In the genomic region with DNA sequence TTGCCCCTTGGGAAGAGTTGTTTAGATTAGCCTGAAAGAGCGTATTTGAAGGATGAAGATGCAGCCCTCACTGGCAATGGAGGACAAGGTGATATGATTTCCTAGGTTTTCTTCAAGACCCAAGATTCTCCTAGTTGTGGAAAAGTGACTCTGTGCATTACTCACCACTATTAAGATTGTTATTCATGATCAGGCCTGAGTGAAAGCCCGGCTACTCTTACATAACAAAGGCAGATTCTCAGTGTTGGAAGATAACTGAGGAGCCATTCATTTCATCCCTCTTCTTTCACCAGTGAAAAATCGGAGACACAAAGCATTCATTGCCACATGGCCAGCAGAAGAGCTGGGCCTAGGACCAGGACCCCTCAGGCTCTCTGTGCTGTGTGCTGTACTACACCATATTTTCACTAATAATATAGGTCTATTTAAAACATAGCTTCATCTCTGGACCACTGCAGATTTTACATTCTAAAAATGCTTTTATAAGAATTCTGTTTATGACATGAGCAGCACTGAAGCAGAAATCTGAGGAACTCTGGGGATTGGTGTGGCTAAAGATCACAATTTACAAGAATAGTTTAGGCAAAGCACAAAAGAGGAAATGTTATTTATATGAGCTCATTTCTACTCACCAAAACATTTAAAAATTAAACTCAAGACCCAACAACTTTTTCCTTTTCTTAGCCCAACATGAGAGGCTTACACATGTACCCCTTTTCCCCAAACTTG, we compare ENCODE assay signal across 10 cellular contexts.
A peak's percentile ranks its signal among the peaks of the same experiment; 100 is the strongest.
DNase-seq lines count a peak whose midpoint lies in the region; ATAC-seq, FAIRE-seq and TF ChIP-seq lines count a peak whose summit lies in the region.
"Had no signal": no experiment of that assay in that cellular context is flagged by ENCODE, and none has a peak within 500 bp of the region (broad histone marks: within the 10 kb centered on the region; RNA-seq: fewer than 3 reads in every experiment).

No MANE protein-coding gene starts in this region.

- no peaks in the 10 kb centered on the region for H3K27me3 ChIP-seq in HUES48 (ENCODE audit: control insufficient read depth, insufficient read depth, low read length)
- H3K27me3 ChIP-seq in stomach smooth muscle (ENCODE audit: control insufficient read depth in 1 of 2, insufficient read depth in 2 of 2, low read length in 2 of 2) = no peaks in the 10 kb centered on the region
- no peaks in the 10 kb centered on the region for H3K27me3 ChIP-seq in testis

- H3K27ac ChIP-seq in HUES48 (ENCODE audit: low read depth, low read length) (peak overlapping the region; percentile 68), kidney (ENCODE audit: low read depth in 2 of 2, low read length in 2 of 2) (peak overlapping the region; percentile 9 to 55), stomach smooth muscle (ENCODE audit: low read length) (peak overlapping the region; percentile 89), testis (no peak overlapping the region)

- H3K4me1 ChIP-seq in HUES48 (ENCODE audit: control insufficient read depth, insufficient read depth, low read length) (peaks cover 35% of the 10 kb centered on the region), kidney (ENCODE audit: control insufficient read depth in 1 of 2, insufficient read depth in 1 of 2, low read depth in 1 of 2, low read length in 2 of 2) (peaks cover 0 to 2% of the 10 kb centered on the region in 2 donors), stomach smooth muscle (ENCODE audit: control insufficient read depth, insufficient read depth, low read length) (peaks cover 25% of the 10 kb centered on the region), testis (peaks cover 5% of the 10 kb centered on the region)

- DNase-seq in cardiac fibroblast (ENCODE audit: low read depth in 2 of 2) (peak; percentile 51 to 84), kidney (no peak), GOT3 (lab: John Stamatoyannopoulos, UW) (no peak), testis (no peak)
- DNase-seq: stimulated activated CD8-positive, alpha-beta memory T cell treated with anti-CD3 and anti-CD28 coated beads, Interleukin-4, amount 100 ng/mL, for 48 hours had no signal

- H3K9ac ChIP-seq in HUES48 (ENCODE audit: low read depth, low read length) (no peak overlapping the region), kidney (ENCODE audit: low read length in 2 of 2) (no peak overlapping the region), stomach smooth muscle (ENCODE audit: low read length in 2 of 2) (peak overlapping the region in 1 of 2 donors; percentile 7)

- intact Hi-C loops in kidney (cut with DNase I) (no loop called here), testis (cut with DNase I; ENCODE audit: low total_unique reads) (no loop called here)

- H3K4me3 ChIP-seq in HUES48 (ENCODE audit: low read depth, low read length) (no peak overlapping the region), cardiac fibroblast (replicated peaks in 1 of 2; ENCODE audit: low read depth in 2 of 2, low read length in 2 of 2) (no peak overlapping the region), kidney (ENCODE audit: low read length in 2 of 2) (no peak overlapping the region), stomach smooth muscle (ENCODE audit: low read length in 2 of 2) (no peak overlapping the region), testis (no peak overlapping the region)
- H3K4me3 ChIP-seq: lung had no signal

- TF ChIP-seq CTCF in cardiac fibroblast (IDR thresholded peaks at IDR 0.05; ENCODE audit: low read depth, low read length) = no peak
- TF ChIP-seq CTCF in kidney (IDR thresholded peaks at IDR 0.05; ENCODE audit: borderline replicate concordance, extremely low read depth, insufficient read depth) = no peak
- no peak for TF ChIP-seq CTCF in testis (IDR thresholded peaks at IDR 0.05)

- no peak for FAIRE-seq in kidney (lab: Jason Lieb, UNC)

- no peak for ATAC-seq in GM21737 (IDR thresholded peaks at IDR 0.05; ENCODE audit: unreplicated experiment)
- no peak for ATAC-seq in HG03097 (IDR thresholded peaks at IDR 0.05; ENCODE audit: low FRiP score, unreplicated experiment)

- WGBS in testis, 2 donors = 78 to 84% methylated on average over 3 of the region's 3 CpGs

- no peaks in the 10 kb centered on the region for H3K9me3 ChIP-seq in HUES48 (ENCODE audit: control insufficient read depth, insufficient read depth, low read length)
- no peaks in the 10 kb centered on the region for H3K9me3 ChIP-seq in kidney (ENCODE audit: control insufficient read depth in 1 of 2, low read length in 2 of 2)
- H3K9me3 ChIP-seq in stomach smooth muscle (ENCODE audit: control insufficient read depth in 2 of 2, low read length in 2 of 2) = no peaks in the 10 kb centered on the region
- no peaks in the 10 kb centered on the region for H3K9me3 ChIP-seq in testis

- H3K36me3 ChIP-seq in HUES48 (ENCODE audit: control insufficient read depth, insufficient read depth, low read length) (no peaks in the 10 kb centered on the region), kidney (ENCODE audit: control insufficient read depth in 1 of 2, insufficient read depth in 2 of 2, low read length in 2 of 2) (no peaks in the 10 kb centered on the region), stomach smooth muscle (ENCODE audit: control insufficient read depth in 2 of 2, insufficient read depth in 2 of 2, low read length in 2 of 2) (no peaks in the 10 kb centered on the region), testis (ENCODE audit: low read depth, missing control alignments) (no peaks in the 10 kb centered on the region)

- TF ChIP-seq POLR2A in testis (IDR thresholded peaks at IDR 0.05) = no peak

Comparison
In these comparisons a context has a peak if more than half of its experiments do, and no peak if none do; other contexts are left out.
1. H3K27ac ChIP-seq: peak in HUES48 (single experiment), kidney (2 of 2) and stomach smooth muscle (single experiment); none in testis (0 of 2).
2. DNase-seq: peak in cardiac fibroblast (2 of 2); none in kidney (single experiment), GOT3 (single experiment) and testis (single experiment).